In the genomic region with DNA sequence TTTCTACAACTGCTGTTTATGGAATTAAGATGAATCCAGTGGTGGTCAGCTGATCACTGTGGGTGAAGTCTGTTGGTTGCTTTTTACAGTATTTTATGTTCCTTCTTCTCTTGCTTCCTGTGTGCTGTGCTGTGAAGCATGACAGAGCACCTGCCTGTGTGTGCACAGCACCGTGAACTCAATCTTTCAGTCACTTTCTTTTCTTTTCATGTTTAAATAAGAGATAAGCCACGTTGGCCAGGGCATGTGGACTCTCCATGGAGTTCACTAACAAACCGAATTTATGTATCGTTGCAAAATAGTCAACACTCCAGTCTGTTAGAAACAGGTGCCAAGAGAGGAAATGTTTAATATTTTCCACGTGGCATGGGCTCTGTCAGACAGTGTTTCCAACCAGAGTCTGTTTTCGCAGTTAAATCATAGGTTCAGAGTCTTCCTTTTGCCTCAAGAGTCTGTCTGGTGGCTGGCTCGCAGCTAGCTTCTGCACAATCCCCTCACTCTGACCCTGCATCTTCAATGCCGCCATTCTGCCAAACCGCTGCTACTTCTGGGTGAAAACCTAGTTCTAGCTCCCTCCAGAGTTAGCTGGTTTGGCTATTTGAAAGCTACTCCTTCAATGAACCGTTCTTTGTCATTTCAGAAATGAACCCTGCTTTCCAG, we compare ENCODE assay signal across 9 cellular contexts.
DNase-seq lines count a peak whose midpoint lies in the region; ATAC-seq lines count a peak whose summit lies in the region.
"Had no signal": no experiment of that assay in that cellular context is flagged by ENCODE, and none has a peak within 500 bp of the region (broad histone marks: within the 10 kb centered on the region; RNA-seq: fewer than 3 reads in every experiment).

No MANE protein-coding gene starts in this region.

- peaks cover 0 to 9% (median 4%) of the 10 kb centered on the region in 8 donors for H3K9me3 Mint-ChIP-seq in CD4-positive, alpha-beta memory T cell
- H3K9me3 Mint-ChIP-seq in CD8-positive, alpha-beta memory T cell, result peaks cover 0 to 4% (median 0%) of the 10 kb centered on the region in 5 donors

- H3K9me3 ChIP-seq in CD4-positive, alpha-beta memory T cell (ENCODE audit: control insufficient read depth in 1 of 2, low read length in 2 of 2), result no peaks in the 10 kb centered on the region
- no peaks in the 10 kb centered on the region for H3K9me3 ChIP-seq in CD8-positive, alpha-beta memory T cell (ENCODE audit: low read length)

- H3K27me3 ChIP-seq in CD4-positive, alpha-beta memory T cell (ENCODE audit: insufficient read depth, low read length), result no peaks in the 10 kb centered on the region
- no peaks in the 10 kb centered on the region for H3K27me3 ChIP-seq in CD8-positive, alpha-beta memory T cell (ENCODE audit: insufficient read depth, low read length, poor library complexity, severe bottlenecking)

- H3K4me3 Mint-ChIP-seq in CD4-positive, alpha-beta memory T cell, result peak overlapping the region in 1 of 8 donors; percentile 17
- no peak overlapping the region for H3K4me3 Mint-ChIP-seq in CD8-positive, alpha-beta memory T cell

- H3K36me3 ChIP-seq in CD4-positive, alpha-beta memory T cell (ENCODE audit: insufficient read depth, low read length), result no peaks in the 10 kb centered on the region
- H3K36me3 ChIP-seq in CD8-positive, alpha-beta memory T cell (ENCODE audit: insufficient read depth, low read length), result no peaks in the 10 kb centered on the region

- peaks cover 12 to 21% of the 10 kb centered on the region in 2 donors for H3K27me3 Mint-ChIP-seq in CD4-positive, alpha-beta memory T cell
- H3K27me3 Mint-ChIP-seq in CD8-positive, alpha-beta memory T cell, result peaks cover 8 to 35% of the 10 kb centered on the region in 2 donors

- intact Hi-C loops in CD4-positive, alpha-beta memory T cell (cut with micrococcal nuclease), result no loop called here

- no peaks in the 10 kb centered on the region for H3K4me1 ChIP-seq in CD4-positive, alpha-beta memory T cell (ENCODE audit: insufficient read depth, low read length)
- H3K4me1 ChIP-seq in CD8-positive, alpha-beta memory T cell (ENCODE audit: insufficient read depth, low read length), result no peaks in the 10 kb centered on the region

- no peak overlapping the region for H3K27ac ChIP-seq in CD4-positive, alpha-beta memory T cell (ENCODE audit: low read depth, low read length)
- no peak overlapping the region for H3K27ac ChIP-seq in CD8-positive, alpha-beta memory T cell (ENCODE audit: low read depth, low read length)

- H3K36me3 Mint-ChIP-seq in CD4-positive, alpha-beta memory T cell, result no peaks in the 10 kb centered on the region
- peaks cover 0 to 4% (median 0%) of the 10 kb centered on the region in 3 donors for H3K36me3 Mint-ChIP-seq in CD8-positive, alpha-beta memory T cell

- ATAC-seq in GM18520 (IDR thresholded peaks at IDR 0.05; ENCODE audit: unreplicated experiment), result peak; percentile 91
- peak; percentile 98 for ATAC-seq in HG02798 (IDR thresholded peaks at IDR 0.05; ENCODE audit: poor library complexity, unreplicated experiment)

- peaks cover 0 to 2% (median 0%) of the 10 kb centered on the region in 4 donors for H3K4me1 Mint-ChIP-seq in CD4-positive, alpha-beta memory T cell
- H3K4me1 Mint-ChIP-seq in CD8-positive, alpha-beta memory T cell, result no peaks in the 10 kb centered on the region

- CTCF ChIA-PET in CD4-positive, alpha-beta memory T cell (lab: Charles Lee; ENCODE audit: partially characterized antibody), result no interaction called here
- CTCF ChIA-PET in CD8-positive, alpha-beta memory T cell (lab: Charles Lee), result no interaction called here

- no peak overlapping the region for H3K4me3 ChIP-seq in CD4-positive, alpha-beta memory T cell (ENCODE audit: low read length in 2 of 2)
- H3K4me3 ChIP-seq in CD8-positive, alpha-beta memory T cell (ENCODE audit: low read length), result no peak overlapping the region

- H3K27ac Mint-ChIP-seq in CD4-positive, alpha-beta memory T cell, result no peak overlapping the region
- no peak overlapping the region for H3K27ac Mint-ChIP-seq in CD8-positive, alpha-beta memory T cell

- POLR2A ChIA-PET in CD4-positive, alpha-beta memory T cell (lab: Charles Lee; ENCODE audit: partially characterized antibody), result no interaction called here
- POLR2A ChIA-PET in CD8-positive, alpha-beta memory T cell (lab: Charles Lee), result no interaction called here

- DNase-seq in NCI-H187 (lab: John Stamatoyannopoulos, UW) (peak; percentile 69 to 77), left kidney (ENCODE audit: low read depth, low spot score) (peak; percentile 79), NK-92 (lab: John Stamatoyannopoulos, UW; ENCODE audit: unreplicated experiment) (no peak)
- no peak for DNase-seq in effector CD4-positive, alpha-beta T cell
- no peak for DNase-seq in CD4-positive, alpha-beta memory T cell
- DNase-seq in CD8-positive, alpha-beta memory T cell, result no peak
- DNase-seq: IMR-90 had no signal

Comparison
In these comparisons a context has a peak if more than half of its experiments do, and no peak if none do; other contexts are left out.
1. DNase-seq: peak in NCI-H187 (2 of 2) and left kidney (single experiment); none in NK-92 (single experiment), effector CD4-positive, alpha-beta T cell (single experiment), CD4-positive, alpha-beta memory T cell (0 of 5) and CD8-positive, alpha-beta memory T cell (0 of 5).